Comparison of ENCODE assay signal across 1 cellular context in the genomic region with DNA sequence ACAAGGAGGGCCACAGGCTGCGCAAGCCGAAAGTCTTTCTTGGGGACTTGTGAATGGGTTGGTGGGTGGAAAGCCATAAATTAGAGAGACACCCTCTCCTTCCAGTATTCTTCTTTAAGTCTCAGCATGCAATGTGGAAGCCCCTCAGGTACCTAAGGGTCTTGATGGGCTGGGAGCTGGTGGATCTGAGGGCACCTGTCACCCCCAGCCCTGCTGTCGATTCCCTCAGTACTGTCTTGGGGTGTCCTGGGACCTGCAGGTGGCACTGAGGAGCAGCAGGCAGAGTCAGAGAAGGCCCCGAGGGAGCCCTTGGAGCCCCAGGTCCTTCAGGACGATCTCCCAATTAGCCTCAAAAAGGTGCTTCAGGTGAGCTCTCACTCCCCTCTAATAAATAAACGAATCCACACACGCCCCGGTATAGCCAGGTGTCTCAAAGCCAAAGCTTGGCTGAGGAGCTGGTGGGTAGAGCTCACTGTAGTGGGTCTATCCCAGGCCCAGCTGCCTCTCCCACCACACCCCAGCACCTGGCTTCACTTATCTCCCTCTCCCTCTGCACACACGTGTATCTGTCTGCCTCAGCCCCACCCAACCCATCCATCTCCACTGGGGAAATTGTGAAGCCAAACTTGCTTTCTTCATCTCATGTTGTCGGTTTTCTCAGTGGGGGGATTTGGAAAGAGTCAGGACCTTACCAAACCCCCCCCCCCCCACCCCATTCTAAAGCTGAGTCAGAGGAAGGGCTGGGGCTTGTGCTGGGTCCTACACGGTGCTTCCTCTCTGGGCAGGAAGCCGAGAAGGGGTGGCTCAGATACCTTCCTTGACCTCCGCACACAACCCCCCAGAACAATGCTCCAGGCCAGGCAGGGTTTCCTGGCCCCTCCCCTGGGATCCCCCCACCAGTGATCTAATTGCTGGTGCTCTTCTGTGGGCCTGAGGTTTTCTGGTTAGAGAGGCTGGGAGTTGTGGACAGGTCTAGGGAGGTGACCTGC.
TF ChIP-seq lines count a peak whose summit lies in the region.

No MANE protein-coding gene starts in this region.

TF ChIP-seq in Ishikawa, 13 proteins besides CTCF, POLR2A, EP300 and RAD21 (continued from another document):
- TF ChIP-seq, protein P1, sequence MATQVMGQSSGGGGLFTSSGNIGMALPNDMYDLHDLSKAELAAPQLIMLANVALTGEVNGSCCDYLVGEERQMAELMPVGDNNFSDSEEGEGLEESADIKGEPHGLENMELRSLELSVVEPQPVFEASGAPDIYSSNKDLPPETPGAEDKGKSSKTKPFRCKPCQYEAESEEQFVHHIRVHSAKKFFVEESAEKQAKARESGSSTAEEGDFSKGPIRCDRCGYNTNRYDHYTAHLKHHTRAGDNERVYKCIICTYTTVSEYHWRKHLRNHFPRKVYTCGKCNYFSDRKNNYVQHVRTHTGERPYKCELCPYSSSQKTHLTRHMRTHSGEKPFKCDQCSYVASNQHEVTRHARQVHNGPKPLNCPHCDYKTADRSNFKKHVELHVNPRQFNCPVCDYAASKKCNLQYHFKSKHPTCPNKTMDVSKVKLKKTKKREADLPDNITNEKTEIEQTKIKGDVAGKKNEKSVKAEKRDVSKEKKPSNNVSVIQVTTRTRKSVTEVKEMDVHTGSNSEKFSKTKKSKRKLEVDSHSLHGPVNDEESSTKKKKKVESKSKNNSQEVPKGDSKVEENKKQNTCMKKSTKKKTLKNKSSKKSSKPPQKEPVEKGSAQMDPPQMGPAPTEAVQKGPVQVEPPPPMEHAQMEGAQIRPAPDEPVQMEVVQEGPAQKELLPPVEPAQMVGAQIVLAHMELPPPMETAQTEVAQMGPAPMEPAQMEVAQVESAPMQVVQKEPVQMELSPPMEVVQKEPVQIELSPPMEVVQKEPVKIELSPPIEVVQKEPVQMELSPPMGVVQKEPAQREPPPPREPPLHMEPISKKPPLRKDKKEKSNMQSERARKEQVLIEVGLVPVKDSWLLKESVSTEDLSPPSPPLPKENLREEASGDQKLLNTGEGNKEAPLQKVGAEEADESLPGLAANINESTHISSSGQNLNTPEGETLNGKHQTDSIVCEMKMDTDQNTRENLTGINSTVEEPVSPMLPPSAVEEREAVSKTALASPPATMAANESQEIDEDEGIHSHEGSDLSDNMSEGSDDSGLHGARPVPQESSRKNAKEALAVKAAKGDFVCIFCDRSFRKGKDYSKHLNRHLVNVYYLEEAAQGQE (IDR thresholded peaks at IDR 0.05; ENCODE audit: low read depth): no peak
- no peak for TF ChIP-seq CEBPB (IDR thresholded peaks at IDR 0.05)
- TF ChIP-seq TAF1 (IDR thresholded peaks at IDR 0.05; ENCODE audit: low read depth): no peak
- TF ChIP-seq MAX (IDR thresholded peaks at IDR 0.05): no peak
